16 cellular contexts compared by ENCODE assay signal in the genomic region with DNA sequence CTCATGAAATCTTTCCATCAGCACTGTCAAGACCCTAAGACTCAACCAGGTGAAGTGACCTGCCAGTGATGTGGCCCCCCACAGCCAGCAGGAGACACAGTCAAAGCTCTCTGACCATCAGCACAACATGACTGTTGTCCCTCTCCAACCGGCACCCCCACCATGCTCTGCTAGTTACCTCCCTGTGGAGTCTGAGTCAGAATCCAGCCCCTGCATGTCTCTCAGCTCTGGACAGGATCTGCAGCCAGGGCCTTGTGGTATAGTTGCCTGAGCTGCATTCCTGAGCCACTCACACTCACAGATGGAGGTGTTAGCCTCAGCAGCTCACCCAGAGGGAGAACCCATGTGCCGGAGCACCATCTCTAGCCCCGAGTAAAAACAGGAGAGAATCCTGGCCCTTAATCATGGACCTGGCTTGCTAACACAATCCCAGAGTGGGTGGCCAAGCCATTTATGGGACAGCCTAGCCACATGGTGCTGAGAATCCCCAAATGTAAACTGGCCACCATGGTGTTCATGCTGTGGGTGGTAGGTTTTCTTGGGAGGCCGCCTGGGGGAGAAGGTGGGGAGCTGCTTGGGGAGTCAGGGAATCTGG.
DNase-seq lines count a peak whose midpoint lies in the region; ATAC-seq and TF ChIP-seq lines count a peak whose summit lies in the region.
"Had no signal": no experiment of that assay in that cellular context is flagged by ENCODE, and none has a peak within 500 bp of the region (broad histone marks: within the 10 kb centered on the region; RNA-seq: fewer than 3 reads in every experiment).

No MANE protein-coding gene starts in this region.

- dilution Hi-C loops in mammary epithelial cell (cut with HindIII; ENCODE audit: low sequenced_read_pairs), result no loop called here

- no TSS peak for BruUV-seq in mammary epithelial cell (replicated peaks; lab: Mats Ljungman, UMichigan)

- no peaks in the 10 kb centered on the region for H3K4me1 Mint-ChIP-seq in activated T-cell treated with anti-CD3 and anti-CD28 coated beads, Interleukin-2, amount 50 U/mL, for 24 hours (ENCODE audit: low read depth)

- in situ Hi-C loops in mammary epithelial cell (cut with MboI; ENCODE audit: low sequenced_read_pairs in 2 of 2), result no loop called here

- CTCF ChIA-PET in mammary epithelial cell (lab: Charles Lee; ENCODE audit: low non-redundant PET), result no interaction called here

- H3K36me3 Mint-ChIP-seq in activated T-cell treated with anti-CD3 and anti-CD28 coated beads, Interleukin-2, amount 50 U/mL, for 24 hours (ENCODE audit: low read depth), result no peaks in the 10 kb centered on the region

- intact Hi-C loops in mammary epithelial cell (cut with micrococcal nuclease) (loop anchor here (10.0 kb wide), 1 partner anchor 1283 kb away; no protein-coding TSS in a partner anchor), left lung (cut with DNase I) (no loop called here)

- H3K27ac Mint-ChIP-seq in activated T-cell treated with anti-CD3 and anti-CD28 coated beads, Interleukin-2, amount 50 U/mL, for 24 hours, result no peak overlapping the region
- H3K27ac Mint-ChIP-seq: activated CD8-positive, alpha-beta T cell treated with anti-CD3 and anti-CD28 coated beads for 36 hours; CD4-positive, alpha-beta T cell; dendritic cell treated with granulocyte-macrophage colony-stimulating factor and Interleukin-4, amounts not matched to agents 40 ng/mL and 50 ng/mL, for 4 days had no signal

- no peak overlapping the region for H3K4me3 ChIP-seq in mammary epithelial cell (replicated peaks in 1 of 3; ENCODE audit: insufficient read depth in 1 of 3, low read depth in 2 of 3, low read length in 3 of 3)
- H3K4me3 ChIP-seq in left lung, result no peak overlapping the region
- H3K4me3 ChIP-seq: mucosa of descending colon had no signal

- peak overlapping the region; percentile 10 for H3K4me2 ChIP-seq in mammary epithelial cell (ENCODE audit: insufficient read depth, low read depth, low read length)

- H3K36me3 ChIP-seq in mammary epithelial cell (ENCODE audit: insufficient read depth, low read length) (no peaks in the 10 kb centered on the region), left lung (no peaks in the 10 kb centered on the region)

- no peaks in the 10 kb centered on the region for H3K79me2 ChIP-seq in mammary epithelial cell (ENCODE audit: insufficient read depth, low read length)

- TF ChIP-seq CTCF in mammary epithelial cell (conservative IDR thresholded peaks at IDR 0.05 in 1 of 2, IDR thresholded peaks at IDR 0.05 in 1 of 2; ENCODE audit: extremely low read depth in 1 of 2, insufficient read depth in 1 of 2, low read depth in 1 of 2, low read length in 2 of 2) (no peak), left lung (IDR thresholded peaks at IDR 0.05) (no peak)

- H3K4me3 Mint-ChIP-seq in activated T-cell treated with anti-CD3 and anti-CD28 coated beads, Interleukin-2, amount 50 U/mL, for 24 hours, result no peak overlapping the region
- H3K4me3 Mint-ChIP-seq: activated CD8-positive, alpha-beta T cell treated with anti-CD3 and anti-CD28 coated beads for 36 hours; CD4-positive, alpha-beta T cell; dendritic cell treated with granulocyte-macrophage colony-stimulating factor and Interleukin-4, amounts not matched to agents 40 ng/mL and 50 ng/mL, for 4 days had no signal

- no peaks in the 10 kb centered on the region for H3K27me3 Mint-ChIP-seq in activated T-cell treated with anti-CD3 and anti-CD28 coated beads, Interleukin-2, amount 50 U/mL, for 24 hours
- H3K27me3 Mint-ChIP-seq: activated CD8-positive, alpha-beta T cell treated with anti-CD3 and anti-CD28 coated beads for 36 hours; CD4-positive, alpha-beta T cell; dendritic cell treated with granulocyte-macrophage colony-stimulating factor and Interleukin-4, amounts not matched to agents 40 ng/mL and 50 ng/mL, for 4 days had no signal

- no peaks in the 10 kb centered on the region for H3K27me3 ChIP-seq in mammary epithelial cell (ENCODE audit: insufficient read depth, low read length)
- no peaks in the 10 kb centered on the region for H3K27me3 ChIP-seq in left lung

- no peaks in the 10 kb centered on the region for H4K20me1 ChIP-seq in mammary epithelial cell (ENCODE audit: insufficient read depth, low read length)

- 20% methylated on average over 4 of the region's 4 CpGs for WGBS in mammary epithelial cell (ENCODE audit: low coverage, missing lambda C conversion rate)

- peaks cover 15% of the 10 kb centered on the region for H3K4me1 ChIP-seq in mammary epithelial cell (ENCODE audit: insufficient read depth, low read length)
- no peaks in the 10 kb centered on the region for H3K4me1 ChIP-seq in left lung

- no peak overlapping the region for H3K9ac ChIP-seq in mammary epithelial cell (ENCODE audit: insufficient read depth, low read length)

- H3K9me3 Mint-ChIP-seq in activated T-cell treated with anti-CD3 and anti-CD28 coated beads, Interleukin-2, amount 50 U/mL, for 24 hours, result no peaks in the 10 kb centered on the region
- H3K9me3 Mint-ChIP-seq: activated CD8-positive, alpha-beta T cell treated with anti-CD3 and anti-CD28 coated beads for 36 hours; dendritic cell treated with granulocyte-macrophage colony-stimulating factor and Interleukin-4, amounts not matched to agents 40 ng/mL and 50 ng/mL, for 4 days had no signal

- DNase-seq in EL (peak; percentile 82), HK-2 (ENCODE audit: unreplicated experiment) (peak; percentile 80), mammary epithelial cell (peak; percentile 91), left lung (no peak), NCI-H446 (lab: John Stamatoyannopoulos, UW) (no peak)
- no peak for DNase-seq in activated effector memory CD4-positive, alpha-beta T cell treated with Interleukin-2 at 50 U/mL for 16 hours
- no peak for DNase-seq in activated T-cell treated with anti-CD3 and anti-CD28 coated beads, Interleukin-2, amount 50 U/mL, for 24 hours
- DNase-seq: activated CD8-positive, alpha-beta T cell treated with anti-CD3 and anti-CD28 coated beads for 36 hours; activated naive CD4-positive, alpha-beta T cell treated with anti-CD3 and anti-CD28 coated beads, Interleukin-2, amount 50 U/mL, for 16 hours; CD4-positive, alpha-beta T cell; hippocampal formation; mucosa of descending colon; NCI-H146; retina had no signal

- H3K9me3 ChIP-seq in mammary epithelial cell (replicated peaks; ENCODE audit: insufficient read depth, low read length) (no peaks in the 10 kb centered on the region), left lung (no peaks in the 10 kb centered on the region)
- H3K9me3 ChIP-seq: mucosa of descending colon had no signal

- H3K27ac ChIP-seq in mammary epithelial cell (ENCODE audit: insufficient read depth, low read depth, low read length) (no peak overlapping the region), left lung (no peak overlapping the region)

- ATAC-seq in left lung (peak; percentile 53), HG03108 (IDR thresholded peaks at IDR 0.05; ENCODE audit: unreplicated experiment) (no peak)
- ATAC-seq: activated CD8-positive, alpha-beta T cell treated with anti-CD3 and anti-CD28 coated beads for 36 hours; mucosa of descending colon had no signal

- peak overlapping the region; percentile 46 for H2AFZ ChIP-seq in mammary epithelial cell (ENCODE audit: low read depth, low read length)

Comparison
In these comparisons a context has a peak if more than half of its experiments do, and no peak if none do; other contexts are left out.
1. DNase-seq: peak in EL (single experiment), HK-2 (single experiment) and mammary epithelial cell (single experiment); none in left lung (0 of 2), activated effector memory CD4-positive, alpha-beta T cell treated with Interleukin-2 at 50 U/mL for 16 hours (single experiment), activated T-cell treated with anti-CD3 and anti-CD28 coated beads, Interleukin-2, amount 50 U/mL, for 24 hours (single experiment) and NCI-H446 (0 of 2).